Comparison of ENCODE assay signal across 2 cellular contexts in genomic region chr1:30732277-30732996, GRCh38.
TF ChIP-seq lines count a peak whose summit lies in the region.

No MANE protein-coding gene starts in this region.

TF ChIP-seq in SK-N-SH, 30 proteins besides CTCF, POLR2A, EP300 and RAD21:
- TF ChIP-seq POLR2AphosphoS5 (IDR thresholded peaks at IDR 0.05; ENCODE audit: low read depth, low read length) (no peak), GABPA (IDR thresholded peaks at IDR 0.05; ENCODE audit: low read depth) (no peak), RFX5 (IDR thresholded peaks at IDR 0.05; ENCODE audit: low read length) (no peak)
TF ChIP-seq in SK-N-SH: peak in this region for 0.

TF ChIP-seq in GM23338, 12 proteins besides CTCF, POLR2A, EP300 and RAD21 (continued from another document):
- no peak for TF ChIP-seq ZNF462 (CRISPR knock-in tag; IDR thresholded peaks at IDR 0.05)
- TF ChIP-seq STAT1 (IDR thresholded peaks at IDR 0.05; ENCODE audit: unreplicated experiment): no peak
- TF ChIP-seq, protein P1, sequence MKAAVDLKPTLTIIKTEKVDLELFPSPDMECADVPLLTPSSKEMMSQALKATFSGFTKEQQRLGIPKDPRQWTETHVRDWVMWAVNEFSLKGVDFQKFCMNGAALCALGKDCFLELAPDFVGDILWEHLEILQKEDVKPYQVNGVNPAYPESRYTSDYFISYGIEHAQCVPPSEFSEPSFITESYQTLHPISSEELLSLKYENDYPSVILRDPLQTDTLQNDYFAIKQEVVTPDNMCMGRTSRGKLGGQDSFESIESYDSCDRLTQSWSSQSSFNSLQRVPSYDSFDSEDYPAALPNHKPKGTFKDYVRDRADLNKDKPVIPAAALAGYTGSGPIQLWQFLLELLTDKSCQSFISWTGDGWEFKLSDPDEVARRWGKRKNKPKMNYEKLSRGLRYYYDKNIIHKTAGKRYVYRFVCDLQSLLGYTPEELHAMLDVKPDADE (IDR thresholded peaks at IDR 0.05): no peak
- no peak for TF ChIP-seq EZH2phosphoT487 (IDR thresholded peaks at IDR 0.05; ENCODE audit: unreplicated experiment)
- TF ChIP-seq JUNB (IDR thresholded peaks at IDR 0.05; ENCODE audit: unreplicated experiment): no peak
- no peak for TF ChIP-seq ZNF331 (CRISPR knock-in tag; IDR thresholded peaks at IDR 0.05; ENCODE audit: low read depth)
- TF ChIP-seq POLR2AphosphoS5 (IDR thresholded peaks at IDR 0.05; ENCODE audit: low read depth): no peak
- TF ChIP-seq EZH2 (IDR thresholded peaks at IDR 0.05; ENCODE audit: low read depth, unreplicated experiment): no peak
- TF ChIP-seq CREB1 (CRISPR knock-in tag; IDR thresholded peaks at IDR 0.05; ENCODE audit: low read depth): no peak
- no peak for TF ChIP-seq NANOG (IDR thresholded peaks at IDR 0.05; ENCODE audit: borderline replicate concordance)
- no peak for TF ChIP-seq REST (IDR thresholded peaks at IDR 0.05; ENCODE audit: unreplicated experiment)
TF ChIP-seq in GM23338: peak in this region for 0.
